9 cellular contexts compared by ENCODE assay signal in genomic region chr1:59696421-59697115, GRCh38.
DNase-seq lines count a peak whose midpoint lies in the region; ATAC-seq, FAIRE-seq and TF ChIP-seq lines count a peak whose summit lies in the region.
"Had no signal": no experiment of that assay in that cellular context is flagged by ENCODE, and none has a peak within 500 bp of the region (broad histone marks: within the 10 kb centered on the region; RNA-seq: fewer than 3 reads in every experiment).

No MANE protein-coding gene starts in this region.

- CTCF ChIA-PET in activated CD8-positive, alpha-beta T cell treated with anti-CD3 and anti-CD28 coated beads, Interleukin-2, amount 10 ng/mL, durations not matched to agents 7 days and 5 days (lab: Charles Lee): interaction anchor here (0.9 to 4.6 kb wide), 5 partner anchors 9 to 955 kb away, joined by 3 to 63 read pairs (median 3); partner anchors contain the start of gene JUN

- no peaks in the 10 kb centered on the region for H3K27me3 ChIP-seq in smooth muscle cell (ENCODE audit: low read depth)

- H3K27ac Mint-ChIP-seq in activated CD4-positive, alpha-beta T cell treated with anti-CD3 and anti-CD28 coated beads, Interleukin-2, amount 10 ng/mL, durations not matched to agents 24 days and 14 days: peak overlapping the region; percentile 89
- H3K27ac Mint-ChIP-seq in activated CD8-positive, alpha-beta T cell treated with anti-CD3 and anti-CD28 coated beads, Interleukin-2, amount 10 ng/mL, durations not matched to agents 7 days and 5 days: peak overlapping the region; percentile 89

- no peak for FAIRE-seq in HTR-8/SVneo (lab: Jason Lieb, UNC)
- FAIRE-seq: A204.1 had no signal

- H3F3A ChIP-seq in smooth muscle cell (ENCODE audit: low read depth): no peaks in the 10 kb centered on the region

- peaks cover 32% of the 10 kb centered on the region for H3K4me1 ChIP-seq in smooth muscle cell (ENCODE audit: low read depth)

- POLR2A ChIA-PET in activated CD8-positive, alpha-beta T cell treated with anti-CD3 and anti-CD28 coated beads, Interleukin-2, amount 10 ng/mL, durations not matched to agents 7 days and 5 days (lab: Charles Lee): interaction anchor here (0.7 to 3.1 kb wide), 5 partner anchors 400 to 915 kb away, joined by 3 to 12 read pairs (median 4); partner anchors contain the start of gene JUN

- no peak for DNase-seq in activated CD4-positive, alpha-beta T cell treated with anti-CD3 and anti-CD28 coated beads, Interleukin-2, amount 10 ng/mL, durations not matched to agents 24 days and 14 days
- DNase-seq in activated CD4-positive, alpha-beta T cell treated with anti-CD3 and anti-CD28 coated beads for 48 hours: no peak
- DNase-seq in activated CD8-positive, alpha-beta T cell treated with anti-CD3 and anti-CD28 coated beads, Interleukin-2, amount 10 ng/mL, durations not matched to agents 7 days and 5 days: no peak
- DNase-seq in smooth muscle cell (lab: John Stamatoyannopoulos, UW; ENCODE audit: unreplicated experiment): no peak
- DNase-seq in kidney tubule cell (ENCODE audit: low spot score): no peak
- no peak for DNase-seq in RKO (ENCODE audit: low spot score)
- DNase-seq in HTR-8/SVneo (ENCODE audit: insufficient read length, low spot score): no peak

- intact Hi-C loops in activated CD4-positive, alpha-beta T cell treated with anti-CD3 and anti-CD28 coated beads, Interleukin-2, amount 10 ng/mL, durations not matched to agents 24 days and 14 days (cut with micrococcal nuclease): loop anchor here (2.0 to 10.0 kb wide), 4 partner anchors 202 to 794 kb away; no protein-coding TSS in a partner anchor

- peak overlapping the region; percentile 84 for H3K4me3 Mint-ChIP-seq in activated CD4-positive, alpha-beta T cell treated with anti-CD3 and anti-CD28 coated beads, Interleukin-2, amount 10 ng/mL, durations not matched to agents 24 days and 14 days
- peak overlapping the region; percentile 66 for H3K4me3 Mint-ChIP-seq in activated CD8-positive, alpha-beta T cell treated with anti-CD3 and anti-CD28 coated beads, Interleukin-2, amount 10 ng/mL, durations not matched to agents 7 days and 5 days

- H3K36me3 Mint-ChIP-seq in activated CD4-positive, alpha-beta T cell treated with anti-CD3 and anti-CD28 coated beads, Interleukin-2, amount 10 ng/mL, durations not matched to agents 24 days and 14 days (ENCODE audit: low read depth): peaks cover 3% of the 10 kb centered on the region
- H3K36me3 Mint-ChIP-seq in activated CD8-positive, alpha-beta T cell treated with anti-CD3 and anti-CD28 coated beads, Interleukin-2, amount 10 ng/mL, durations not matched to agents 7 days and 5 days (ENCODE audit: low read depth): peaks cover 2% of the 10 kb centered on the region

- TF ChIP-seq CTCF in smooth muscle cell (IDR thresholded peaks at IDR 0.05; ENCODE audit: borderline replicate concordance, insufficient read depth, poor library complexity, severe bottlenecking): no peak

- H3K27ac ChIP-seq in smooth muscle cell (ENCODE audit: low read depth): no peak overlapping the region

- H3K4me1 Mint-ChIP-seq in activated CD4-positive, alpha-beta T cell treated with anti-CD3 and anti-CD28 coated beads, Interleukin-2, amount 10 ng/mL, durations not matched to agents 24 days and 14 days: peaks cover 26% of the 10 kb centered on the region
- peaks cover 31% of the 10 kb centered on the region for H3K4me1 Mint-ChIP-seq in activated CD8-positive, alpha-beta T cell treated with anti-CD3 and anti-CD28 coated beads, Interleukin-2, amount 10 ng/mL, durations not matched to agents 7 days and 5 days (ENCODE audit: low read depth)

- no peaks in the 10 kb centered on the region for H3K27me3 Mint-ChIP-seq in activated CD4-positive, alpha-beta T cell treated with anti-CD3 and anti-CD28 coated beads, Interleukin-2, amount 10 ng/mL, durations not matched to agents 24 days and 14 days
- H3K27me3 Mint-ChIP-seq in activated CD8-positive, alpha-beta T cell treated with anti-CD3 and anti-CD28 coated beads, Interleukin-2, amount 10 ng/mL, durations not matched to agents 7 days and 5 days (ENCODE audit: low read depth): no peaks in the 10 kb centered on the region

- no peaks in the 10 kb centered on the region for H4K20me1 ChIP-seq in smooth muscle cell (ENCODE audit: low read depth)

- H3K36me3 ChIP-seq in smooth muscle cell (ENCODE audit: low read depth): no peaks in the 10 kb centered on the region

- peak overlapping the region; percentile 40 for H3K4me2 ChIP-seq in smooth muscle cell

- H3K9ac ChIP-seq in smooth muscle cell (ENCODE audit: low read depth): no peak overlapping the region

- peak; percentile 40 for ATAC-seq in HG03460 (IDR thresholded peaks at IDR 0.05; ENCODE audit: unreplicated experiment)
- ATAC-seq in activated CD8-positive, alpha-beta T cell treated with anti-CD3 and anti-CD28 coated beads, Interleukin-2, amount 10 ng/mL, durations not matched to agents 7 days and 5 days: peak; percentile 31

- no peaks in the 10 kb centered on the region for H3K9me3 ChIP-seq in smooth muscle cell (replicated peaks; ENCODE audit: low read depth)

- H3K9me3 Mint-ChIP-seq in activated CD4-positive, alpha-beta T cell treated with anti-CD3 and anti-CD28 coated beads, Interleukin-2, amount 10 ng/mL, durations not matched to agents 24 days and 14 days: peaks cover 12% of the 10 kb centered on the region
- H3K9me3 Mint-ChIP-seq in activated CD8-positive, alpha-beta T cell treated with anti-CD3 and anti-CD28 coated beads, Interleukin-2, amount 10 ng/mL, durations not matched to agents 7 days and 5 days (ENCODE audit: insufficient read depth): no peaks in the 10 kb centered on the region

- H3K79me2 ChIP-seq in smooth muscle cell (ENCODE audit: low read depth): no peaks in the 10 kb centered on the region

- no peak overlapping the region for H3K4me3 ChIP-seq in smooth muscle cell

- WGBS in smooth muscle cell (ENCODE audit: low lambda C conversion rate): over 99% methylated on average over 8 of the region's 8 CpGs

- H2AFZ ChIP-seq in smooth muscle cell (ENCODE audit: low read depth): no peak overlapping the region
